ENCODE assay signal across 9 cellular contexts in genomic region chr12:113154351-113154973, GRCh38. TPM values are rescaled to one million over a fixed set of nuclear protein-coding genes. Genes with fewer than 3 reads are reported as not detected.
DNase-seq lines count a peak whose midpoint lies in the region; ATAC-seq and TF ChIP-seq lines count a peak whose summit lies in the region.
"Had no signal": no experiment of that assay in that cellular context is flagged by ENCODE, and none has a peak within 500 bp of the region (broad histone marks: within the 10 kb centered on the region; RNA-seq: fewer than 3 reads in every experiment).

No MANE protein-coding gene starts in this region.

- TF ChIP-seq CTCF in DND-41 (IDR thresholded peaks at IDR 0.05; ENCODE audit: borderline replicate concordance, extremely low read depth, low read length, poor library complexity, severe bottlenecking) (no peak), dorsolateral prefrontal cortex (IDR thresholded peaks at IDR 0.05 in 54 of 56, conservative IDR thresholded peaks at IDR 0.05 in 2 of 56; ENCODE audit: low read depth in 1 of 56, partially characterized antibody in 56 of 56) (no peak)

- H4K20me1 ChIP-seq in DND-41 (ENCODE audit: insufficient read depth, low read length): peaks cover 7% of the 10 kb centered on the region; the same call in 1 of the 2 replicates

- H3K4me1 ChIP-seq in DND-41 (ENCODE audit: insufficient read depth, low read length): peaks cover 41% of the 10 kb centered on the region
- peaks cover 0 to 19% of the 10 kb centered on the region in 2 donors for H3K4me1 ChIP-seq in naive thymus-derived CD4-positive, alpha-beta T cell (ENCODE audit: control insufficient read depth in 2 of 2, insufficient read depth in 2 of 2, low read length in 2 of 2)
- no peaks in the 10 kb centered on the region for H3K4me1 ChIP-seq in aorta (ENCODE audit: control insufficient read depth in 1 of 2, insufficient read depth in 2 of 2, low read length in 2 of 2)

- peak overlapping the region; percentile 96 for H3K4me2 ChIP-seq in DND-41 (ENCODE audit: insufficient read depth, low read length)

- H3K9me3 Mint-ChIP-seq in naive thymus-derived CD4-positive, alpha-beta T cell: no peaks in the 10 kb centered on the region

- WGBS in aorta, 2 donors: 4 to 6% methylated on average over 42 to 51 of the region's 51 CpGs

- H3K27me3 ChIP-seq in DND-41 (ENCODE audit: insufficient read depth, low read length, poor library complexity) (no peaks in the 10 kb centered on the region), dorsolateral prefrontal cortex (peaks cover 0 to 12% (median 0%) of the 10 kb centered on the region in 45 donors), aorta (ENCODE audit: control insufficient read depth in 1 of 2, insufficient read depth in 2 of 2, low read length in 1 of 2) (no peaks in the 10 kb centered on the region)
- H3K27me3 ChIP-seq in naive thymus-derived CD4-positive, alpha-beta T cell (ENCODE audit: control insufficient read depth in 2 of 2, insufficient read depth in 2 of 2, low read length in 2 of 2): no peaks in the 10 kb centered on the region

- ATAC-seq in DND-41 (ENCODE audit: insufficient read depth, low read depth): peak; percentile 2; the same call in 1 of the 3 replicates
- no peak for ATAC-seq in naive thymus-derived CD4-positive, alpha-beta T cell
- ATAC-seq in GM18858 (IDR thresholded peaks at IDR 0.05; ENCODE audit: unreplicated experiment): no peak
- no peak for ATAC-seq in aorta (ENCODE audit: low FRiP score)

- H3K36me3 Mint-ChIP-seq in naive thymus-derived CD4-positive, alpha-beta T cell: peaks cover 0 to 7% (median 3%) of the 10 kb centered on the region in 5 donors

- H2AFZ ChIP-seq in DND-41 (ENCODE audit: low read depth, low read length): no peak overlapping the region

- H3K9ac ChIP-seq in DND-41 (ENCODE audit: low read depth, low read length): 0 out of 2 replicates have a peak overlapping the region, but pooled peaks have one; percentile 66

- CTCF ChIA-PET in naive thymus-derived CD4-positive, alpha-beta T cell (lab: Charles Lee): interaction anchor here (0.5 to 1.4 kb wide), 4 partner anchors 20 to 105 kb away, joined by 3 to 8 read pairs (median 4); no protein-coding TSS in a partner anchor

- H3K4me3 Mint-ChIP-seq in naive thymus-derived CD4-positive, alpha-beta T cell: peak overlapping the region; percentile 64 to 86 (median 82)

- H3K27me3 Mint-ChIP-seq in naive thymus-derived CD4-positive, alpha-beta T cell: peaks cover 0 to 35% (median 0%) of the 10 kb centered on the region in 5 donors

- H3K27ac ChIP-seq in DND-41 (ENCODE audit: low read length) (no peak overlapping the region), dorsolateral prefrontal cortex (no peak overlapping the region), aorta (ENCODE audit: low read depth in 1 of 2, low read length in 2 of 2) (no peak overlapping the region)
- H3K27ac ChIP-seq in naive thymus-derived CD4-positive, alpha-beta T cell (ENCODE audit: low read depth, low read length): no peak overlapping the region
- H3K27ac ChIP-seq: HL-60 had no signal

- peak overlapping the region in 1 of 9 donors; percentile 51 for H3K27ac Mint-ChIP-seq in naive thymus-derived CD4-positive, alpha-beta T cell

- H3K9me3 ChIP-seq in DND-41 (ENCODE audit: insufficient read depth, low read length, severe bottlenecking) (no peaks in the 10 kb centered on the region), aorta (ENCODE audit: control insufficient read depth, low read length) (no peaks in the 10 kb centered on the region)
- no peaks in the 10 kb centered on the region for H3K9me3 ChIP-seq in naive thymus-derived CD4-positive, alpha-beta T cell (ENCODE audit: control insufficient read depth in 2 of 3, low read length in 3 of 3)

- POLR2A ChIA-PET in naive thymus-derived CD4-positive, alpha-beta T cell (lab: Charles Lee): interaction anchor here (1.3 to 1.4 kb wide), 2 partner anchors 11 to 29 kb away, joined by 3 to 4 read pairs; no protein-coding TSS in a partner anchor

- intact Hi-C loops in dorsolateral prefrontal cortex (cut with DNase I) (loop anchor here (5.0 kb wide), 2 partner anchors 57 to 107 kb away; no protein-coding TSS in a partner anchor), aorta (cut with DNase I) (loop anchor here in 1 of 2 donors (5.0 kb wide), 1 partner anchor 102 kb away; no protein-coding TSS in a partner anchor)
- intact Hi-C loops in naive thymus-derived CD4-positive, alpha-beta T cell (cut with micrococcal nuclease): loop anchor here in 1 of 2 donors (10.0 kb wide), 1 partner anchor 250 kb away; the partner anchor contains the start of gene OAS1

- H3K4me1 Mint-ChIP-seq in naive thymus-derived CD4-positive, alpha-beta T cell: peaks cover 0 to 27% (median 25%) of the 10 kb centered on the region in 7 donors

- no peaks in the 10 kb centered on the region for H3K79me2 ChIP-seq in DND-41 (ENCODE audit: insufficient read depth, low read length)

- peaks cover 24% of the 10 kb centered on the region for H3K36me3 ChIP-seq in DND-41 (ENCODE audit: insufficient read depth, low read length)
- H3K36me3 ChIP-seq in naive thymus-derived CD4-positive, alpha-beta T cell (ENCODE audit: control insufficient read depth in 2 of 3, insufficient read depth in 3 of 3, low read length in 3 of 3): peaks cover 0 to 25% (median 0%) of the 10 kb centered on the region in 3 experiments
- peaks cover 0 to 7% of the 10 kb centered on the region in 2 donors for H3K36me3 ChIP-seq in aorta (ENCODE audit: control insufficient read depth in 1 of 2, insufficient read depth in 2 of 2, low read length in 1 of 2)

- H3K4me3 ChIP-seq in DND-41 (ENCODE audit: low read depth in 1 of 2, low read length in 2 of 2) (peak overlapping the region in 1 of 2 experiments; percentile 54; a peak in 2 of 4 replicates), dorsolateral prefrontal cortex (peak overlapping the region in 53 of 59 donors; percentile 2 to 57 (median 32)), aorta (ENCODE audit: low read length in 2 of 2) (no peak overlapping the region)
- peak overlapping the region; percentile 35 for H3K4me3 ChIP-seq in naive thymus-derived CD4-positive, alpha-beta T cell (ENCODE audit: low read length)

- DNase-seq in DND-41 (peak; percentile 38), NCI-H146 treated with DMSO at 0.1 percent for 48 hours (lab: John Stamatoyannopoulos, UW; ENCODE audit: unreplicated experiment) (peak; percentile 21), dorsolateral prefrontal cortex (peak in 1 of 10 donors; percentile 13), putamen (ENCODE audit: low spot score) (no peak), foreskin melanocyte (no peak), aorta (no peak)
- peak in 5 of 9 donors; percentile 19 to 35 (median 27) for DNase-seq in naive thymus-derived CD4-positive, alpha-beta T cell

RNA-seq across cellular contexts. Expression of gene CFAP73, which starts 4.9 kb away (rescaled TPM):
- total RNA-seq in dorsolateral prefrontal cortex (1 to 10 TPM in 28 of 120 experiments, under 1 TPM in 66, not detected in 26; 0.31 to 3.5 (median 0.80) TPM), aorta (not detected)
- under 1 TPM in 3 of 5 experiments, not detected in 2; 0.29 to 0.88 (median 0.48) TPM for total RNA-seq in naive thymus-derived CD4-positive, alpha-beta T cell
- not detected for polyA plus RNA-seq in naive thymus-derived CD4-positive, alpha-beta T cell
- polyA plus RNA-seq in aorta: under 1 TPM in 1 of 2 donors, not detected in 1; 0.10 TPM

RNA-seq across cellular contexts. Expression of gene RASAL1, which starts 18.9 kb away (rescaled TPM):
- total RNA-seq in dorsolateral prefrontal cortex: 10 to 100 TPM; 17.0 to 95.6 (median 38.8) TPM
- 1 to 10 TPM in 3 of 5 experiments, under 1 TPM in 2; 0.19 to 1.6 (median 1.1) TPM for total RNA-seq in naive thymus-derived CD4-positive, alpha-beta T cell
- 1 to 10 TPM; 1.6 to 2.1 TPM for polyA plus RNA-seq in naive thymus-derived CD4-positive, alpha-beta T cell
- not detected for total RNA-seq in aorta
- not detected for polyA plus RNA-seq in aorta

RNA-seq across cellular contexts. Expression of gene DDX54, which starts 30.8 kb away (rescaled TPM):
- 10 to 100 TPM; 20.8 to 54.8 (median 35.0) TPM for total RNA-seq in dorsolateral prefrontal cortex
- total RNA-seq in naive thymus-derived CD4-positive, alpha-beta T cell: 10 to 100 TPM; 55.8 to 81.1 (median 76.7) TPM
- 10 to 100 TPM; 18.9 to 40.3 TPM for polyA plus RNA-seq in naive thymus-derived CD4-positive, alpha-beta T cell
- 10 to 100 TPM; 47.2 to 48.6 TPM for total RNA-seq in aorta
- 10 to 100 TPM; 12.6 to 70.8 TPM for polyA plus RNA-seq in aorta

RNA-seq across cellular contexts. Expression of gene RITA1, which starts 31.1 kb away (rescaled TPM):
- total RNA-seq in dorsolateral prefrontal cortex (10 to 100 TPM; 12.4 to 35.1 (median 24.5) TPM), aorta (10 to 100 TPM in 1 of 2 donors, 1 to 10 TPM in 1; 6.1 to 10.0 TPM)
- total RNA-seq in naive thymus-derived CD4-positive, alpha-beta T cell: 10 to 100 TPM in 3 of 5 experiments, 1 to 10 TPM in 2; 6.4 to 20.2 (median 14.1) TPM
- polyA plus RNA-seq in naive thymus-derived CD4-positive, alpha-beta T cell: 10 to 100 TPM; 23.2 to 28.9 TPM
- 10 to 100 TPM; 10.8 to 11.5 TPM for polyA plus RNA-seq in aorta

Comparison
In these comparisons a context has a peak if more than half of its experiments do, and no peak if none do; other contexts are left out.
1. DNase-seq: peak in DND-41 (single experiment), NCI-H146 treated with DMSO at 0.1 percent for 48 hours (single experiment) and naive thymus-derived CD4-positive, alpha-beta T cell (5 of 9); none in putamen (single experiment), foreskin melanocyte (single experiment) and aorta (0 of 2).
2. H3K4me3 ChIP-seq: peak in dorsolateral prefrontal cortex (53 of 59) and naive thymus-derived CD4-positive, alpha-beta T cell (single experiment); none in aorta (0 of 2).
3. RNA of gene RASAL1, which starts 18.9 kb away (total RNA-seq): 17.0 to 95.6 TPM in dorsolateral prefrontal cortex; 0.19 to 1.6 TPM in naive thymus-derived CD4-positive, alpha-beta T cell and not detected in aorta; every median in the first group is over 4 times any median in the second.